11 cellular contexts compared by ENCODE assay signal in genomic region chr12:11497995-11498394, GRCh38.
DNase-seq lines count a peak whose midpoint lies in the region; ATAC-seq and TF ChIP-seq lines count a peak whose summit lies in the region.
"Had no signal": no experiment of that assay in that cellular context is flagged by ENCODE, and none has a peak within 500 bp of the region (broad histone marks: within the 10 kb centered on the region; RNA-seq: fewer than 3 reads in every experiment).

No MANE protein-coding gene starts in this region.

- CTCF ChIA-PET in naive thymus-derived CD4-positive, alpha-beta T cell (lab: Charles Lee), result interaction anchor here (0.6 kb wide), 2 partner anchors 13 to 607 kb away, joined by 3 read pairs; no protein-coding TSS in a partner anchor

- no peak overlapping the region for H3K9ac ChIP-seq in GM23248

- H2AFZ ChIP-seq in GM23248, result no peak overlapping the region

- H3K9me3 ChIP-seq in naive thymus-derived CD4-positive, alpha-beta T cell (ENCODE audit: control insufficient read depth in 2 of 3, low read length in 3 of 3), result no peaks in the 10 kb centered on the region
- H3K9me3 ChIP-seq in GM23248 (ENCODE audit: low read depth), result no peaks in the 10 kb centered on the region
- H3K9me3 ChIP-seq in left ventricle myocardium inferior (replicated peaks), result no peaks in the 10 kb centered on the region

- POLR2A ChIA-PET in naive thymus-derived CD4-positive, alpha-beta T cell (lab: Charles Lee), result no interaction called here

- no peaks in the 10 kb centered on the region for H3K27me3 ChIP-seq in naive thymus-derived CD4-positive, alpha-beta T cell (ENCODE audit: control insufficient read depth in 2 of 2, insufficient read depth in 2 of 2, low read length in 2 of 2)
- peaks cover 10% of the 10 kb centered on the region; the same call in 1 of the 2 replicates for H3K27me3 ChIP-seq in GM23248 (replicated peaks; ENCODE audit: insufficient read depth)
- H3K27me3 ChIP-seq in left ventricle myocardium inferior (ENCODE audit: low read depth), result peaks cover 67% of the 10 kb centered on the region

- H3K36me3 ChIP-seq in naive thymus-derived CD4-positive, alpha-beta T cell (ENCODE audit: control insufficient read depth in 2 of 3, insufficient read depth in 3 of 3, low read length in 3 of 3), result no peaks in the 10 kb centered on the region
- H3K36me3 ChIP-seq in GM23248 (ENCODE audit: low read depth) (no peaks in the 10 kb centered on the region), left ventricle myocardium inferior (no peaks in the 10 kb centered on the region)

- WGBS in GM23248 (ENCODE audit: low coverage in 1 of 2, low lambda C conversion rate in 2 of 2, missing lambda C conversion rate in 2 of 2), 2 experiments, result 42 to 44% methylated on average over 4 of the region's 4 CpGs

- peak; percentile 69 for ATAC-seq in GM18520 (IDR thresholded peaks at IDR 0.05; ENCODE audit: unreplicated experiment)
- ATAC-seq in GM21515 (IDR thresholded peaks at IDR 0.05; ENCODE audit: unreplicated experiment), result peak; percentile 60
- ATAC-seq in HG03175 (IDR thresholded peaks at IDR 0.05; ENCODE audit: unreplicated experiment), result peak; percentile 79
- ATAC-seq in memory B cell (ENCODE audit: low read depth), result peak; percentile 95
- no peak for ATAC-seq in naive thymus-derived CD4-positive, alpha-beta T cell

- H3K4me2 ChIP-seq in GM23248 (ENCODE audit: unreplicated experiment), result no peak overlapping the region

- no peaks in the 10 kb centered on the region for H3F3A ChIP-seq in GM23248 (ENCODE audit: insufficient read depth)

- H3K27ac Mint-ChIP-seq in memory B cell, result peak overlapping the region; percentile 83
- H3K27ac Mint-ChIP-seq in naive thymus-derived CD4-positive, alpha-beta T cell, result no peak overlapping the region

- no peaks in the 10 kb centered on the region for H3K79me2 ChIP-seq in GM23248 (ENCODE audit: insufficient read depth)

- in situ Hi-C loops in GM23248 (cut with MboI), result no loop called here

- intact Hi-C loops in naive thymus-derived CD4-positive, alpha-beta T cell (cut with micrococcal nuclease), result no loop called here
- intact Hi-C loops in left ventricle myocardium inferior (cut with micrococcal nuclease), result no loop called here

- no peak overlapping the region for H3K4me3 ChIP-seq in naive thymus-derived CD4-positive, alpha-beta T cell (ENCODE audit: low read length)
- H3K4me3 ChIP-seq in GM23248, result no peak overlapping the region
- no peak overlapping the region for H3K4me3 ChIP-seq in left ventricle myocardium inferior

- no peak for TF ChIP-seq CTCF in left ventricle myocardium inferior (IDR thresholded peaks at IDR 0.05; ENCODE audit: borderline replicate concordance)

- H3K9me2 ChIP-seq in GM23248 (ENCODE audit: insufficient read depth), result no peaks in the 10 kb centered on the region

- DNase-seq in memory B cell (ENCODE audit: low spot score in 2 of 2) (peak in 1 of 2 donors; percentile 30), GM23248 (no peak), left ventricle myocardium inferior (no peak)
- DNase-seq in naive thymus-derived CD4-positive, alpha-beta T cell, result no peak
- DNase-seq: activated CD4-positive, alpha-beta T cell treated with anti-CD3 and anti-CD28 coated beads for 4 hours; aorta; HCEC 1CT; NCI-H1436 had no signal

- H3K36me3 Mint-ChIP-seq in memory B cell, result peaks cover 6% of the 10 kb centered on the region
- no peaks in the 10 kb centered on the region for H3K36me3 Mint-ChIP-seq in naive thymus-derived CD4-positive, alpha-beta T cell

- no peaks in the 10 kb centered on the region for H4K20me1 ChIP-seq in GM23248 (ENCODE audit: insufficient read depth)

- peaks cover 15% of the 10 kb centered on the region for H3K4me1 Mint-ChIP-seq in memory B cell
- H3K4me1 Mint-ChIP-seq in naive thymus-derived CD4-positive, alpha-beta T cell, result peaks cover 0 to 6% (median 0%) of the 10 kb centered on the region in 7 donors

- no peak overlapping the region for H3K27ac ChIP-seq in naive thymus-derived CD4-positive, alpha-beta T cell (ENCODE audit: low read depth, low read length)
- H3K27ac ChIP-seq in GM23248 (no peak overlapping the region), left ventricle myocardium inferior (replicated peaks) (no peak overlapping the region)

- peak overlapping the region; percentile 76 for H3K4me3 Mint-ChIP-seq in memory B cell
- H3K4me3 Mint-ChIP-seq in naive thymus-derived CD4-positive, alpha-beta T cell, result no peak overlapping the region

- peaks cover 26% of the 10 kb centered on the region for H3K27me3 Mint-ChIP-seq in memory B cell
- peaks cover 22 to 36% (median 25%) of the 10 kb centered on the region in 5 donors for H3K27me3 Mint-ChIP-seq in naive thymus-derived CD4-positive, alpha-beta T cell

- H3K9me3 Mint-ChIP-seq in memory B cell, result peaks cover 10% of the 10 kb centered on the region
- H3K9me3 Mint-ChIP-seq in naive thymus-derived CD4-positive, alpha-beta T cell, result peaks cover 0 to 13% (median 4%) of the 10 kb centered on the region in 11 donors

- no peaks in the 10 kb centered on the region for H3K4me1 ChIP-seq in naive thymus-derived CD4-positive, alpha-beta T cell (ENCODE audit: control insufficient read depth in 2 of 2, insufficient read depth in 2 of 2, low read length in 2 of 2)
- H3K4me1 ChIP-seq in GM23248 (ENCODE audit: insufficient read depth) (no peaks in the 10 kb centered on the region), left ventricle myocardium inferior (peaks cover 5% of the 10 kb centered on the region)
